8 cellular contexts compared by ENCODE assay signal in the genomic region with DNA sequence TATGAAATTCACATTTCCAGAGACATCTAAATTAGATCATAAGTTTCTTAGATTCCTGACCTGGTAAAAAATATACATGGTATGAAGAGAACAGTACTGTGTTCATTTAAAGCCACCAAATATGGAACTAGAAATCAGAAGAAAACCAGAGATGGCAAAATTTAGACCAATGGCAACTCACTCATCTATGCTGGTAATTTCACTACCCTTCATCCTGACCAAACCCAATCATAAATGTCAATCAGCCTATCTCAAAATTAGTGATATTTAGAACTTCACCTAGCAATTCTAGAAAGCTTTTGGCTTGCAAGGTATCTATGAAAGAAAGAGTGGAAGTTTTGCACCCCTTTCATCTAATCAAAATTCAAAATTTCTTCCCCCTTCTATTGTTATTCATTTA.
DNase-seq lines count a peak whose midpoint lies in the region; ATAC-seq and TF ChIP-seq lines count a peak whose summit lies in the region.
"Had no signal": no experiment of that assay in that cellular context is flagged by ENCODE, and none has a peak within 500 bp of the region (broad histone marks: within the 10 kb centered on the region; RNA-seq: fewer than 3 reads in every experiment).

No MANE protein-coding gene starts in this region.

- H3K4me3 ChIP-seq in SK-N-MC (peak overlapping the region; percentile 55; the same call in 1 of the 2 replicates), skeletal muscle satellite cell (ENCODE audit: low read length) (no peak overlapping the region), heart left ventricle (no peak overlapping the region)

- no peak overlapping the region for H3K9ac ChIP-seq in SK-N-MC (ENCODE audit: insufficient read length)
- H3K9ac ChIP-seq in skeletal muscle satellite cell (ENCODE audit: low read depth, low read length), result no peak overlapping the region

- H3K36me3 ChIP-seq in SK-N-MC (ENCODE audit: insufficient read depth, low read length) (peaks cover 29% of the 10 kb centered on the region), skeletal muscle satellite cell (ENCODE audit: insufficient read depth, low read length) (no peaks in the 10 kb centered on the region), heart left ventricle (peaks cover 0 to 22% (median 0%) of the 10 kb centered on the region in 9 donors)

- TF ChIP-seq CTCF in heart left ventricle (IDR thresholded peaks at IDR 0.05), result no peak

- no peak for DNase-seq in SK-N-MC (ENCODE audit: low read depth, low spot score)
- DNase-seq in NCI-H2196 (lab: John Stamatoyannopoulos, UW; ENCODE audit: unreplicated experiment), result no peak
- DNase-seq in NK-92 treated with Interleukin-12 subunit alpha and Interleukin-12 subunit beta, amount 100 ng/mL, for 24 hours (lab: John Stamatoyannopoulos, UW), result no peak
- DNase-seq in heart left ventricle, result no peak
- DNase-seq: NCI-H510A treated with DMSO at 0.1 percent for 48 hours had no signal

- H3K27ac ChIP-seq in SK-N-MC (peak overlapping the region; percentile 96), heart left ventricle (peak overlapping the region in 2 of 12 donors; percentile 77 to 81)

- intact Hi-C loops in heart left ventricle (cut with DNase I), result no loop called here

- H3K4me2 ChIP-seq in skeletal muscle satellite cell (ENCODE audit: low read length), result peak overlapping the region; percentile 50

- H3K9me3 ChIP-seq in SK-N-MC (ENCODE audit: low read depth, low read length) (no peaks in the 10 kb centered on the region), skeletal muscle satellite cell (replicated peaks; ENCODE audit: low read length) (no peaks in the 10 kb centered on the region), heart left ventricle (no peaks in the 10 kb centered on the region)

- H3K4me1 ChIP-seq in skeletal muscle satellite cell (ENCODE audit: control insufficient read depth, insufficient read depth, low read length) (peaks cover 16% of the 10 kb centered on the region), heart left ventricle (peaks cover 0 to 45% (median 9%) of the 10 kb centered on the region in 12 donors)

- H3K27me3 ChIP-seq in skeletal muscle satellite cell (ENCODE audit: control insufficient read depth, insufficient read depth, low read length) (peaks cover 33% of the 10 kb centered on the region), heart left ventricle (no peaks in the 10 kb centered on the region)

- ATAC-seq in GM19438 (IDR thresholded peaks at IDR 0.05; ENCODE audit: low read depth, unreplicated experiment) (peak; percentile 8), HG02763 (IDR thresholded peaks at IDR 0.05; ENCODE audit: unreplicated experiment) (peak; percentile 20), heart left ventricle (no peak)

- TF ChIP-seq POLR2A in heart left ventricle (IDR thresholded peaks at IDR 0.05), result no peak

Comparison
In these comparisons a context has a peak if more than half of its experiments do, and no peak if none do; other contexts are left out.
1. ATAC-seq: peak in GM19438 (single experiment) and HG02763 (single experiment); none in heart left ventricle (0 of 4).